Comparison of ENCODE assay signal across 34 cellular contexts in genomic region chr6:157877149-157877548, GRCh38. TPM values are rescaled to one million over a fixed set of nuclear protein-coding genes. Genes with fewer than 3 reads are reported as not detected.
DNase-seq lines count a peak whose midpoint lies in the region; ATAC-seq and TF ChIP-seq lines count a peak whose summit lies in the region.
"Had no signal": no experiment of that assay in that cellular context is flagged by ENCODE, and none has a peak within 500 bp of the region (broad histone marks: within the 10 kb centered on the region; RNA-seq: fewer than 3 reads in every experiment).

No MANE protein-coding gene starts in this region.

- H3K9ac ChIP-seq in mesenchymal stem cell (ENCODE audit: low read length), result peak overlapping the region; percentile 24

- H2BK15ac ChIP-seq in mesenchymal stem cell (ENCODE audit: low read depth, poor library complexity, severe bottlenecking), result no peak overlapping the region

- H2AFZ ChIP-seq in mesenchymal stem cell (ENCODE audit: low read depth, low read length), result no peak overlapping the region

- intact Hi-C loops in CD4-positive, alpha-beta T cell (cut with DNase I, micrococcal nuclease), result no loop called here
- intact Hi-C loops in thyroid gland (cut with DNase I), result no loop called here

- CTCF ChIA-PET in CD4-positive, alpha-beta T cell (lab: Charles Lee), result interaction anchor here (1.4 kb wide), 1 partner anchor 15 kb away, joined by 3 read pairs; no protein-coding TSS in a partner anchor

- no peak overlapping the region for H3K4ac ChIP-seq in mesenchymal stem cell (ENCODE audit: low read depth in 1 of 2, low read length in 2 of 2)

- no peak overlapping the region for H3K23ac ChIP-seq in mesenchymal stem cell (ENCODE audit: low read length in 2 of 2)

- no peak overlapping the region for H2BK12ac ChIP-seq in mesenchymal stem cell (ENCODE audit: low read length in 2 of 2)

- no peak overlapping the region for H2AK5ac ChIP-seq in mesenchymal stem cell (ENCODE audit: low read length, severe bottlenecking)

- H3K27ac Mint-ChIP-seq in T-helper 1 cell treated with Interleukin-12 subunit alpha and Interleukin-12 subunit beta and Interleukin-4 antibody, amounts not matched to agents 30 μg/mL and 1 μg/mL, for 36 hours, result peak overlapping the region; percentile 4
- peak overlapping the region; percentile 75 for H3K27ac Mint-ChIP-seq in CD4-positive, alpha-beta T cell
- peak overlapping the region; percentile 68 for H3K27ac Mint-ChIP-seq in activated T-helper 17 cell treated with anti-CD3 and anti-CD28 coated beads, Interleukin-2, amount 50 U/mL, for 72 hours
- H3K27ac Mint-ChIP-seq: natural killer cell treated with Interleukin-12 subunit alpha and Interleukin-12 subunit beta and Interleukin-15 and Interleukin-18, amount 100 ng/mL, for 72 hours had no signal

- peaks cover 6% of the 10 kb centered on the region for H3K4me1 ChIP-seq in mesenchymal stem cell (ENCODE audit: control insufficient read depth, insufficient read depth, low read depth, low read length)
- H3K4me1 ChIP-seq in thyroid gland, result peaks cover 21 to 24% of the 10 kb centered on the region in 2 donors
- H3K4me1 ChIP-seq: adrenal gland, body of pancreas, Peyer's patch, sigmoid colon, testis had no signal

- H3K79me1 ChIP-seq in mesenchymal stem cell (replicated peaks; ENCODE audit: low read length, poor library complexity, severe bottlenecking), result peaks cover 27% of the 10 kb centered on the region

- TF ChIP-seq POLR2A in thyroid gland (IDR thresholded peaks at IDR 0.05), result no peak

- H3K36me3 Mint-ChIP-seq in T-helper 1 cell treated with Interleukin-12 subunit alpha and Interleukin-12 subunit beta and Interleukin-4 antibody, amounts not matched to agents 30 μg/mL and 1 μg/mL, for 36 hours (ENCODE audit: low read depth), result peaks cover 45% of the 10 kb centered on the region
- peaks cover 86% of the 10 kb centered on the region for H3K36me3 Mint-ChIP-seq in CD4-positive, alpha-beta T cell (ENCODE audit: low read depth)
- peaks cover 97% of the 10 kb centered on the region for H3K36me3 Mint-ChIP-seq in activated T-helper 17 cell treated with anti-CD3 and anti-CD28 coated beads, Interleukin-2, amount 50 U/mL, for 72 hours (ENCODE audit: low read depth)

- H3K4me3 Mint-ChIP-seq in T-helper 1 cell treated with Interleukin-12 subunit alpha and Interleukin-12 subunit beta and Interleukin-4 antibody, amounts not matched to agents 30 μg/mL and 1 μg/mL, for 36 hours, result no peak overlapping the region
- H3K4me3 Mint-ChIP-seq in CD4-positive, alpha-beta T cell, result peak overlapping the region; percentile 32
- peak overlapping the region; percentile 34 for H3K4me3 Mint-ChIP-seq in activated T-helper 17 cell treated with anti-CD3 and anti-CD28 coated beads, Interleukin-2, amount 50 U/mL, for 72 hours
- H3K4me3 Mint-ChIP-seq: natural killer cell treated with Interleukin-12 subunit alpha and Interleukin-12 subunit beta and Interleukin-15 and Interleukin-18, amount 100 ng/mL, for 72 hours had no signal

- H3K9me3 Mint-ChIP-seq in T-helper 1 cell treated with Interleukin-12 subunit alpha and Interleukin-12 subunit beta and Interleukin-4 antibody, amounts not matched to agents 30 μg/mL and 1 μg/mL, for 36 hours, result no peaks in the 10 kb centered on the region
- H3K9me3 Mint-ChIP-seq in CD4-positive, alpha-beta T cell, result no peaks in the 10 kb centered on the region
- peaks cover 6% of the 10 kb centered on the region for H3K9me3 Mint-ChIP-seq in activated T-helper 17 cell treated with anti-CD3 and anti-CD28 coated beads, Interleukin-2, amount 50 U/mL, for 72 hours
- H3K9me3 Mint-ChIP-seq: natural killer cell treated with Interleukin-12 subunit alpha and Interleukin-12 subunit beta and Interleukin-15 and Interleukin-18, amount 100 ng/mL, for 72 hours had no signal

- H4K8ac ChIP-seq in mesenchymal stem cell (ENCODE audit: low read length), result no peak overlapping the region

- POLR2A ChIA-PET in CD4-positive, alpha-beta T cell (lab: Charles Lee), result interaction anchor here (1.0 kb wide), 2 partner anchors 62 to 121 kb away, joined by 3 read pairs; no protein-coding TSS in a partner anchor

- no peak overlapping the region for H3K14ac ChIP-seq in mesenchymal stem cell (ENCODE audit: low read length in 2 of 2)

- ATAC-seq in CD4-positive, alpha-beta T cell (ENCODE audit: poor library complexity), result no peak
- ATAC-seq in activated T-helper 17 cell treated with anti-CD3 and anti-CD28 coated beads, Interleukin-2, amount 50 U/mL, for 72 hours (replicated peaks), result no peak
- ATAC-seq: body of pancreas; heart right ventricle; natural killer cell treated with Interleukin-12 subunit alpha and Interleukin-12 subunit beta and Interleukin-15 and Interleukin-18, amount 100 ng/mL, for 72 hours had no signal

- no peaks in the 10 kb centered on the region for H3K9me3 ChIP-seq in CD4-positive, alpha-beta T cell (ENCODE audit: control insufficient read depth, low read length)
- H3K9me3 ChIP-seq in mesenchymal stem cell (ENCODE audit: control insufficient read depth, low read length) (no peaks in the 10 kb centered on the region), thyroid gland (no peaks in the 10 kb centered on the region)
- H3K9me3 ChIP-seq: adrenal gland, body of pancreas, esophagus squamous epithelium, heart right ventricle, Peyer's patch, sigmoid colon, testis had no signal

- H4K91ac ChIP-seq in mesenchymal stem cell (ENCODE audit: low read length), result no peak overlapping the region

- H3K4me3 ChIP-seq in mesenchymal stem cell (ENCODE audit: insufficient read depth in 1 of 2, low read depth in 1 of 2, low read length in 2 of 2) (no peak overlapping the region), thyroid gland (replicated peaks in 1 of 3) (no peak overlapping the region)
- H3K4me3 ChIP-seq: adrenal gland, body of pancreas, esophagus squamous epithelium, heart right ventricle, Peyer's patch, sigmoid colon, testis had no signal

- no peak overlapping the region for H3K27ac ChIP-seq in CD4-positive, alpha-beta T cell (ENCODE audit: low read depth, low read length)
- H3K27ac ChIP-seq in mesenchymal stem cell (ENCODE audit: low read length, poor library complexity, severe bottlenecking) (no peak overlapping the region), thyroid gland (no peak overlapping the region)
- H3K27ac ChIP-seq: 22Rv1, adrenal gland, body of pancreas, C4-2B, esophagus squamous epithelium, heart right ventricle, sigmoid colon, testis had no signal

- no peak overlapping the region for H3K18ac ChIP-seq in mesenchymal stem cell (ENCODE audit: low read depth in 1 of 2, low read length in 2 of 2)

- H3K36me3 ChIP-seq in mesenchymal stem cell (ENCODE audit: control insufficient read depth in 1 of 2, insufficient read depth in 2 of 2, low read depth in 1 of 2, low read length in 2 of 2), result peaks cover 27 to 97% of the 10 kb centered on the region in 2 experiments
- peaks cover 5% of the 10 kb centered on the region in 2 donors for H3K36me3 ChIP-seq in thyroid gland

- no peak overlapping the region for H2BK120ac ChIP-seq in mesenchymal stem cell (ENCODE audit: low read depth, low read length)

- H3K4me1 Mint-ChIP-seq in T-helper 1 cell treated with Interleukin-12 subunit alpha and Interleukin-12 subunit beta and Interleukin-4 antibody, amounts not matched to agents 30 μg/mL and 1 μg/mL, for 36 hours (ENCODE audit: low read depth), result peaks cover 40% of the 10 kb centered on the region
- peaks cover 72% of the 10 kb centered on the region for H3K4me1 Mint-ChIP-seq in CD4-positive, alpha-beta T cell (ENCODE audit: low read depth)
- H3K4me1 Mint-ChIP-seq in activated T-helper 17 cell treated with anti-CD3 and anti-CD28 coated beads, Interleukin-2, amount 50 U/mL, for 72 hours, result peaks cover 44% of the 10 kb centered on the region

- no peak overlapping the region for H3K4me2 ChIP-seq in mesenchymal stem cell (ENCODE audit: low read length, poor library complexity, severe bottlenecking)

- TF ChIP-seq CTCF in CD4-positive, alpha-beta T cell (IDR thresholded peaks at IDR 0.05), result no peak
- TF ChIP-seq CTCF in thyroid gland (IDR thresholded peaks at IDR 0.05), result no peak

- H3K27me3 Mint-ChIP-seq in T-helper 1 cell treated with Interleukin-12 subunit alpha and Interleukin-12 subunit beta and Interleukin-4 antibody, amounts not matched to agents 30 μg/mL and 1 μg/mL, for 36 hours (ENCODE audit: low read depth), result no peaks in the 10 kb centered on the region
- H3K27me3 Mint-ChIP-seq in CD4-positive, alpha-beta T cell, result no peaks in the 10 kb centered on the region
- H3K27me3 Mint-ChIP-seq in activated T-helper 17 cell treated with anti-CD3 and anti-CD28 coated beads, Interleukin-2, amount 50 U/mL, for 72 hours, result no peaks in the 10 kb centered on the region

- H2BK5ac ChIP-seq in mesenchymal stem cell (ENCODE audit: low read depth, low read length, poor library complexity, severe bottlenecking), result no peak overlapping the region

- no peak for DNase-seq in T-helper 1 cell
- no peak for DNase-seq in CD4-positive, alpha-beta T cell
- DNase-seq in mesenchymal stem cell, result no peak
- DNase-seq in superior temporal gyrus (ENCODE audit: extremely low spot score), result no peak
- no peak for DNase-seq in thyroid gland
- no peak for DNase-seq in stimulated activated CD4-positive, alpha-beta T cell treated with anti-CD3 and anti-CD28 coated beads, Interleukin-2, amount 100 ng/mL, for 24 hours
- DNase-seq: activated CD8-positive, alpha-beta memory T cell treated with anti-CD3 and anti-CD28 coated beads, Interleukin-2, amount 50 U/mL, for 4 hours; activated effector memory CD4-positive, alpha-beta T cell treated with Interleukin-2 at 50 U/mL for 16 hours; adrenal gland; body of pancreas; cerebellar nuclear complex; dermis blood vessel endothelial cell; DND-41; esophagus squamous epithelium; foreskin melanocyte; GF-D8; GOT3; heart right ventricle; IMR-90; NCI-H1694; NCI-H446; NCI-H748 treated with DMSO at 0.1 percent for 48 hours; occipital lobe; Peyer's patch; SHP77; sigmoid colon; stimulated activated CD4-positive, alpha-beta T cell treated with anti-CD3 and anti-CD28 coated beads, Interleukin-4, amount 100 ng/mL, for 4 hours; T-helper 9 cell; testis had no signal

- H3K27me3 ChIP-seq in CD4-positive, alpha-beta T cell (ENCODE audit: control insufficient read depth, insufficient read depth, low read length), result no peaks in the 10 kb centered on the region
- no peaks in the 10 kb centered on the region for H3K27me3 ChIP-seq in mesenchymal stem cell (ENCODE audit: control insufficient read depth in 1 of 2, insufficient read depth in 1 of 2, low read length in 2 of 2)
- no peaks in the 10 kb centered on the region for H3K27me3 ChIP-seq in thyroid gland
- H3K27me3 ChIP-seq: adrenal gland, body of pancreas, esophagus squamous epithelium, heart right ventricle, Peyer's patch, sigmoid colon, testis had no signal

- 90% methylated on average over 3 of the region's 4 CpGs for WGBS in mesenchymal stem cell
- WGBS in thyroid gland, 2 donors, result 94 to 96% methylated on average over 4 of the region's 4 CpGs

RNA-seq across cellular contexts. Expression of gene SNX9, which starts 54.1 kb away (rescaled TPM):
- total RNA-seq in CD4-positive, alpha-beta T cell, result 10 to 100 TPM; 46.6 to 48.5 TPM
- 10 to 100 TPM; 20.5 to 71.9 TPM for total RNA-seq in activated T-helper 17 cell treated with anti-CD3 and anti-CD28 coated beads, Interleukin-2, amount 50 U/mL, for 72 hours
- 40.4 TPM for polyA plus RNA-seq in mesenchymal stem cell (2013, experiment 1 of 2)
- 41.1 TPM for polyA plus RNA-seq in mesenchymal stem cell (2013, experiment 2 of 2)
- 10 to 100 TPM; 44.6 to 73.1 (median 47.2) TPM for total RNA-seq in thyroid gland

Comparison
In these comparisons a context has a peak if more than half of its experiments do, and no peak if none do; other contexts are left out.
1. H3K27ac Mint-ChIP-seq: peak in every context shown above with its lines; median percentile 75 in CD4-positive, alpha-beta T cell; 68 in activated T-helper 17 cell treated with anti-CD3 and anti-CD28 coated beads, Interleukin-2, amount 50 U/mL, for 72 hours; 4 in T-helper 1 cell treated with Interleukin-12 subunit alpha and Interleukin-12 subunit beta and Interleukin-4 antibody, amounts not matched to agents 30 μg/mL and 1 μg/mL, for 36 hours.